23 cellular contexts compared by ENCODE assay signal in genomic region chr3:76293856-76294255, GRCh38.
DNase-seq lines count a peak whose midpoint lies in the region; FAIRE-seq and TF ChIP-seq lines count a peak whose summit lies in the region.
"Had no signal": no experiment of that assay in that cellular context is flagged by ENCODE, and none has a peak within 500 bp of the region (broad histone marks: within the 10 kb centered on the region; RNA-seq: fewer than 3 reads in every experiment).

No MANE protein-coding gene starts in this region.

- H3K27me3 ChIP-seq in neuronal stem cell (ENCODE audit: control insufficient read depth in 3 of 3, insufficient read depth in 3 of 3, low read depth in 1 of 3, low read length in 3 of 3) (no peaks in the 10 kb centered on the region), spleen (replicated peaks in 1 of 7) (no peaks in the 10 kb centered on the region), thyroid gland (no peaks in the 10 kb centered on the region), transverse colon (no peaks in the 10 kb centered on the region), left ventricle myocardium inferior (ENCODE audit: low read depth) (no peaks in the 10 kb centered on the region)
- H3K27me3 ChIP-seq: BE2C, BLaER1 had no signal

- H3K9ac ChIP-seq in kidney (ENCODE audit: low read length in 2 of 2) (no peak overlapping the region), neuronal stem cell (ENCODE audit: low read depth, low read length, poor library complexity) (peak overlapping the region; percentile 6)
- H3K9ac ChIP-seq: BLaER1 had no signal

- H3K4ac ChIP-seq in neuronal stem cell (ENCODE audit: low read length) = no peak overlapping the region

- TF ChIP-seq POLR2A in spleen (IDR thresholded peaks at IDR 0.05) (no peak), thyroid gland (IDR thresholded peaks at IDR 0.05) (no peak), transverse colon (IDR thresholded peaks at IDR 0.05) (no peak)

- no peak overlapping the region for H2BK120ac ChIP-seq in neuronal stem cell (ENCODE audit: low read depth, low read length)

- H3K79me1 ChIP-seq in neuronal stem cell (ENCODE audit: low read depth, low read length) = no peaks in the 10 kb centered on the region

- H3K27ac ChIP-seq in kidney (ENCODE audit: low read depth in 2 of 2, low read length in 2 of 2) (no peak overlapping the region), neuronal stem cell (replicated peaks; ENCODE audit: low read length) (no peak overlapping the region), spleen (no peak overlapping the region), thyroid gland (no peak overlapping the region), transverse colon (no peak overlapping the region), left ventricle myocardium inferior (replicated peaks) (no peak overlapping the region)
- H3K27ac ChIP-seq: BLaER1 had no signal

- peak overlapping the region; percentile 42 for H3K14ac ChIP-seq in neuronal stem cell (ENCODE audit: low read length)

- no peak overlapping the region for H2BK12ac ChIP-seq in neuronal stem cell (ENCODE audit: low read length)

- no peak overlapping the region for H4K91ac ChIP-seq in neuronal stem cell (ENCODE audit: low read depth, low read length, poor library complexity)

- H3K23ac ChIP-seq in neuronal stem cell (ENCODE audit: low read depth, low read length, poor library complexity) = no peak overlapping the region

- H2AK5ac ChIP-seq in neuronal stem cell (ENCODE audit: low read depth, low read length) = no peak overlapping the region

- H2BK5ac ChIP-seq in neuronal stem cell (ENCODE audit: low read length) = no peak overlapping the region

- no peak overlapping the region for H2AFZ ChIP-seq in neuronal stem cell (ENCODE audit: low read length)

- peak overlapping the region; percentile 13 for H3K18ac ChIP-seq in neuronal stem cell (ENCODE audit: low read length)

- no peak for FAIRE-seq in kidney (lab: Jason Lieb, UNC)
- FAIRE-seq: A204.1, D721Med, G401.6, GM12891, GM19239 had no signal

- no peak overlapping the region for H3K4me2 ChIP-seq in neuronal stem cell (ENCODE audit: insufficient read depth, low read length, poor library complexity, severe bottlenecking)
- H3K4me2 ChIP-seq: BLaER1 had no signal

- TF ChIP-seq EP300 in transverse colon (IDR thresholded peaks at IDR 0.05; ENCODE audit: low read depth) = no peak

- DNase-seq in kidney = peak; percentile 41
- DNase-seq in neuronal stem cell (ENCODE audit: low spot score) = no peak
- DNase-seq in spleen = peak; percentile 67
- DNase-seq in retina = no peak
- no peak for DNase-seq in thyroid gland
- no peak for DNase-seq in transverse colon
- no peak for DNase-seq in left ventricle myocardium inferior
- DNase-seq: 8988T; ACHN; BE2C; C1 segment of cervical spinal cord; Caco-2; Calu3; CD4-positive, CD25-positive, alpha-beta regulatory T cell; CD8-positive, alpha-beta T cell; DMS79 treated with DMSO at 0.1 percent for 48 hours; GF-D8 had no signal

- intact Hi-C loops in kidney (cut with DNase I) = no loop called here
- intact Hi-C loops in spleen (cut with DNase I; ENCODE audit: low total_unique reads) = no loop called here
- intact Hi-C loops in thyroid gland (cut with DNase I) = no loop called here
- intact Hi-C loops in transverse colon (cut with DNase I; ENCODE audit: low total_unique reads) = no loop called here
- intact Hi-C loops in left ventricle myocardium inferior (cut with micrococcal nuclease) = no loop called here

- H3K4me1 ChIP-seq in kidney (ENCODE audit: control insufficient read depth in 1 of 2, insufficient read depth in 1 of 2, low read depth in 1 of 2, low read length in 2 of 2) = no peaks in the 10 kb centered on the region
- peaks cover 0 to 2% of the 10 kb centered on the region in 2 donors for H3K4me1 ChIP-seq in neuronal stem cell (ENCODE audit: control insufficient read depth in 2 of 2, insufficient read depth in 1 of 2, low read depth in 1 of 2, low read length in 2 of 2)
- H3K4me1 ChIP-seq in spleen = no peaks in the 10 kb centered on the region
- H3K4me1 ChIP-seq in thyroid gland = no peaks in the 10 kb centered on the region
- no peaks in the 10 kb centered on the region for H3K4me1 ChIP-seq in transverse colon
- H3K4me1 ChIP-seq in left ventricle myocardium inferior = no peaks in the 10 kb centered on the region
- H3K4me1 ChIP-seq: BE2C, Caco-2 had no signal

- no peak overlapping the region for H4K8ac ChIP-seq in neuronal stem cell (ENCODE audit: low read depth, low read length)

- H3K4me3 ChIP-seq in kidney (ENCODE audit: low read length in 2 of 2) = no peak overlapping the region
- H3K4me3 ChIP-seq in neuronal stem cell (ENCODE audit: low read length in 2 of 2) = no peak overlapping the region
- no peak overlapping the region for H3K4me3 ChIP-seq in spleen
- no peak overlapping the region for H3K4me3 ChIP-seq in thyroid gland (replicated peaks in 1 of 3)
- no peak overlapping the region for H3K4me3 ChIP-seq in transverse colon
- H3K4me3 ChIP-seq in left ventricle myocardium inferior = no peak overlapping the region
- H3K4me3 ChIP-seq: BLaER1 had no signal

- H2BK15ac ChIP-seq in neuronal stem cell (ENCODE audit: low read length) = no peak overlapping the region

- in situ Hi-C loops in transverse colon (cut with MboI; ENCODE audit: low pct_ligation_motif_present in 1 of 4, low pct_unique_long_range_greater_than_20kb in 1 of 4, low sequenced_read_pairs in 3 of 4) = no loop called here

- H3K9me3 ChIP-seq in kidney (ENCODE audit: control insufficient read depth in 1 of 2, low read length in 2 of 2) (no peaks in the 10 kb centered on the region), neuronal stem cell (replicated peaks in 1 of 2; ENCODE audit: control insufficient read depth in 2 of 2, insufficient read depth in 1 of 2, low read depth in 1 of 2, low read length in 2 of 2) (no peaks in the 10 kb centered on the region), spleen (peaks cover 0 to 55% (median 26%) of the 10 kb centered on the region in 8 donors), thyroid gland (no peaks in the 10 kb centered on the region), transverse colon (no peaks in the 10 kb centered on the region), left ventricle myocardium inferior (replicated peaks) (peaks cover 12% of the 10 kb centered on the region)
- H3K9me3 ChIP-seq: BE2C, Caco-2 had no signal

- no CpG with 5 or more reads among the region's 9 CpGs for WGBS in neuronal stem cell (ENCODE audit: extremely low coverage in 2 of 2, insufficient read length in 2 of 2, insufficient replicate concordance in 1 of 2), 2 donors
- WGBS in spleen, 5 donors = 84 to 95% (median 89%) methylated on average over 6 to 9 of the region's 9 CpGs
- 86 to 91% methylated on average over 6 of the region's 9 CpGs for WGBS in thyroid gland, 2 donors
- WGBS in transverse colon (ENCODE audit: low coverage in 1 of 2), 2 donors = 82 to 85% methylated on average over 3 to 8 of the region's 9 CpGs

- H3K36me3 ChIP-seq in kidney (ENCODE audit: control insufficient read depth in 1 of 2, insufficient read depth in 2 of 2, low read length in 2 of 2) = no peaks in the 10 kb centered on the region
- H3K36me3 ChIP-seq in neuronal stem cell (replicated peaks in 1 of 2; ENCODE audit: control insufficient read depth in 2 of 2, insufficient read depth in 2 of 2, low read length in 2 of 2) = no peaks in the 10 kb centered on the region
- no peaks in the 10 kb centered on the region for H3K36me3 ChIP-seq in spleen
- H3K36me3 ChIP-seq in thyroid gland = no peaks in the 10 kb centered on the region
- no peaks in the 10 kb centered on the region for H3K36me3 ChIP-seq in transverse colon
- H3K36me3 ChIP-seq in left ventricle myocardium inferior = no peaks in the 10 kb centered on the region
- H3K36me3 ChIP-seq: BE2C, BLaER1 had no signal

- no peak for TF ChIP-seq CTCF in kidney (IDR thresholded peaks at IDR 0.05; ENCODE audit: borderline replicate concordance, extremely low read depth, insufficient read depth)
- TF ChIP-seq CTCF in spleen (IDR thresholded peaks at IDR 0.05 in 8 of 11, conservative IDR thresholded peaks at IDR 0.05 in 3 of 11) = no peak
- TF ChIP-seq CTCF in thyroid gland (IDR thresholded peaks at IDR 0.05) = no peak
- no peak for TF ChIP-seq CTCF in transverse colon (IDR thresholded peaks at IDR 0.05)
- no peak for TF ChIP-seq CTCF in left ventricle myocardium inferior (IDR thresholded peaks at IDR 0.05; ENCODE audit: borderline replicate concordance)

Comparison
In these comparisons a context has a peak if more than half of its experiments do, and no peak if none do; other contexts are left out.
1. DNase-seq: peak in kidney (single experiment) and spleen (single experiment); none in neuronal stem cell (single experiment), retina (single experiment), thyroid gland (0 of 2), transverse colon (single experiment) and left ventricle myocardium inferior (single experiment).